Comparison of ENCODE assay signal across 1 cellular context in the genomic region with DNA sequence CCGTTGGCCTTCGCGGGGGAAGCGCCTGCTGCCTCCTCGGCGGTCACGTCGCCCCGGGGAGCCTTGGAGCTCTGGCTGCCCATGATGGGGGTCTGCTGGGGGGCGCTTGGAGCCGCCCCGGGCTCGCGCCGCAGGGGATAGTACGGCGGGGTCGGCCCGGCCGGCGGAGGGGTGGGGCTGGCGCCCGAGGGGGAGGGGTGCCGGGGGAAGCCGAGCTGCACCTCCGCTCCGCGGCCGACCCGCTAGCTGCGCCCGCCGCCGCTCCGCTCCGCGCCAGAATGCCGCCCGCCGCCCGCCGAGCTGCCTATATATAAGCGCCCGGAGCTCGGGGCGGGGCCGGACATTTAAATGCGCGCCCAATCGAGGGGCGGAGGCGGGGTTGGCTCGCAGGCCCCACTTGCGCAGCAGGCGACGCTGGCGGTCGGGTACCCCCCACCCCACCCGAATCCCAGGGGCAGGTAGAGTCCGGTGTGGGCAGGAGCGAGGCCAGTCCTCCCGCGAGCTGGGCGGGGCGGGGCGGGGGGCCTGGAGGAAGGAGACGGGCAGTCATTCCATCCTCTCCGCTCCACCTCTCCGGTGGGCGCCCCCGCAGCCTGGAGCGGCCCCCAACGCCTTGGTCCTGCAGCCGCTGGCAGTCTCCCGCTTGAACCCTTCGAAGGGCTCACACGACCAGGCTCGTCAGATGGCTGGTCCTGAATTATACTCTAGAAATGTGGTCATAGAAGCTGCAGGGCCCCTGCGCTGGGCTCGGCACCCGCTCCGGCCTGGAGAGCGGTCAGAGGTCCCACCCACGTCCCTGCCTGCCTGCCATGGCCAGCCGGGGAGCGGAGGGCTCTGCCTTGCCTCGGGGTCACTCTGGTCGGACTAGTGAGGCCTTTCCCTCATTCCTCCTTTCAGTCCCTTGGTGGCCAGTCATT.
TF ChIP-seq lines count a peak whose summit lies in the region.

A gene with protein sequence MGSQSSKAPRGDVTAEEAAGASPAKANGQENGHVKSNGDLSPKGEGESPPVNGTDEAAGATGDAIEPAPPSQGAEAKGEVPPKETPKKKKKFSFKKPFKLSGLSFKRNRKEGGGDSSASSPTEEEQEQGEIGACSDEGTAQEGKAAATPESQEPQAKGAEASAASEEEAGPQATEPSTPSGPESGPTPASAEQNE (minus strand): TSS at position 283 of the 917 bp plus-strand sequence. CDS start 200 bp downstream, at position 83.

TF ChIP-seq in HepG2, 621 proteins besides CTCF, POLR2A, EP300 and RAD21 (continued from another document and continues in another):
- TF ChIP-seq, protein P1, sequence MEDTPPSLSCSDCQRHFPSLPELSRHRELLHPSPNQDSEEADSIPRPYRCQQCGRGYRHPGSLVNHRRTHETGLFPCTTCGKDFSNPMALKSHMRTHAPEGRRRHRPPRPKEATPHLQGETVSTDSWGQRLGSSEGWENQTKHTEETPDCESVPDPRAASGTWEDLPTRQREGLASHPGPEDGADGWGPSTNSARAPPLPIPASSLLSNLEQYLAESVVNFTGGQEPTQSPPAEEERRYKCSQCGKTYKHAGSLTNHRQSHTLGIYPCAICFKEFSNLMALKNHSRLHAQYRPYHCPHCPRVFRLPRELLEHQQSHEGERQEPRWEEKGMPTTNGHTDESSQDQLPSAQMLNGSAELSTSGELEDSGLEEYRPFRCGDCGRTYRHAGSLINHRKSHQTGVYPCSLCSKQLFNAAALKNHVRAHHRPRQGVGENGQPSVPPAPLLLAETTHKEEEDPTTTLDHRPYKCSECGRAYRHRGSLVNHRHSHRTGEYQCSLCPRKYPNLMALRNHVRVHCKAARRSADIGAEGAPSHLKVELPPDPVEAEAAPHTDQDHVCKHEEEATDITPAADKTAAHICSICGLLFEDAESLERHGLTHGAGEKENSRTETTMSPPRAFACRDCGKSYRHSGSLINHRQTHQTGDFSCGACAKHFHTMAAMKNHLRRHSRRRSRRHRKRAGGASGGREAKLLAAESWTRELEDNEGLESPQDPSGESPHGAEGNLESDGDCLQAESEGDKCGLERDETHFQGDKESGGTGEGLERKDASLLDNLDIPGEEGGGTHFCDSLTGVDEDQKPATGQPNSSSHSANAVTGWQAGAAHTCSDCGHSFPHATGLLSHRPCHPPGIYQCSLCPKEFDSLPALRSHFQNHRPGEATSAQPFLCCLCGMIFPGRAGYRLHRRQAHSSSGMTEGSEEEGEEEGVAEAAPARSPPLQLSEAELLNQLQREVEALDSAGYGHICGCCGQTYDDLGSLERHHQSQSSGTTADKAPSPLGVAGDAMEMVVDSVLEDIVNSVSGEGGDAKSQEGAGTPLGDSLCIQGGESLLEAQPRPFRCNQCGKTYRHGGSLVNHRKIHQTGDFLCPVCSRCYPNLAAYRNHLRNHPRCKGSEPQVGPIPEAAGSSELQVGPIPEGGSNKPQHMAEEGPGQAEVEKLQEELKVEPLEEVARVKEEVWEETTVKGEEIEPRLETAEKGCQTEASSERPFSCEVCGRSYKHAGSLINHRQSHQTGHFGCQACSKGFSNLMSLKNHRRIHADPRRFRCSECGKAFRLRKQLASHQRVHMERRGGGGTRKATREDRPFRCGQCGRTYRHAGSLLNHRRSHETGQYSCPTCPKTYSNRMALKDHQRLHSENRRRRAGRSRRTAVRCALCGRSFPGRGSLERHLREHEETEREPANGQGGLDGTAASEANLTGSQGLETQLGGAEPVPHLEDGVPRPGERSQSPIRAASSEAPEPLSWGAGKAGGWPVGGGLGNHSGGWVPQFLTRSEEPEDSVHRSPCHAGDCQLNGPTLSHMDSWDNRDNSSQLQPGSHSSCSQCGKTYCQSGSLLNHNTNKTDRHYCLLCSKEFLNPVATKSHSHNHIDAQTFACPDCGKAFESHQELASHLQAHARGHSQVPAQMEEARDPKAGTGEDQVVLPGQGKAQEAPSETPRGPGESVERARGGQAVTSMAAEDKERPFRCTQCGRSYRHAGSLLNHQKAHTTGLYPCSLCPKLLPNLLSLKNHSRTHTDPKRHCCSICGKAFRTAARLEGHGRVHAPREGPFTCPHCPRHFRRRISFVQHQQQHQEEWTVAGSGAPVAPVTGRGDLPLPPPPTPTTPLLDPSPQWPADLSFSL (CRISPR knock-in tag; IDR thresholded peaks at IDR 0.05): no peak
- TF ChIP-seq, protein P2, sequence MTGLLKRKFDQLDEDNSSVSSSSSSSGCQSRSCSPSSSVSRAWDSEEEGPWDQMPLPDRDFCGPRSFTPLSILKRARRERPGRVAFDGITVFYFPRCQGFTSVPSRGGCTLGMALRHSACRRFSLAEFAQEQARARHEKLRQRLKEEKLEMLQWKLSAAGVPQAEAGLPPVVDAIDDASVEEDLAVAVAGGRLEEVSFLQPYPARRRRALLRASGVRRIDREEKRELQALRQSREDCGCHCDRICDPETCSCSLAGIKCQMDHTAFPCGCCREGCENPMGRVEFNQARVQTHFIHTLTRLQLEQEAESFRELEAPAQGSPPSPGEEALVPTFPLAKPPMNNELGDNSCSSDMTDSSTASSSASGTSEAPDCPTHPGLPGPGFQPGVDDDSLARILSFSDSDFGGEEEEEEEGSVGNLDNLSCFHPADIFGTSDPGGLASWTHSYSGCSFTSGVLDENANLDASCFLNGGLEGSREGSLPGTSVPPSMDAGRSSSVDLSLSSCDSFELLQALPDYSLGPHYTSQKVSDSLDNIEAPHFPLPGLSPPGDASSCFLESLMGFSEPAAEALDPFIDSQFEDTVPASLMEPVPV (CRISPR knock-in tag; IDR thresholded peaks at IDR 0.05): no peak
- TF ChIP-seq JDP2 (CRISPR knock-in tag; IDR thresholded peaks at IDR 0.05; ENCODE audit: borderline replicate concordance) (no peak; the same call in 1 of the 2 replicates), PHF20 (CRISPR knock-in tag; IDR thresholded peaks at IDR 0.05) (no peak), NR2F1 (CRISPR knock-in tag; IDR thresholded peaks at IDR 0.05) (no peak), ZNF569 (CRISPR knock-in tag; IDR thresholded peaks at IDR 0.05; ENCODE audit: borderline replicate concordance) (no peak), ZNF589 (CRISPR knock-in tag; conservative IDR thresholded peaks at IDR 0.05) (no peak), ZNF12 (CRISPR knock-in tag; IDR thresholded peaks at IDR 0.05) (no peak), AKAP8 (CRISPR knock-in tag; IDR thresholded peaks at IDR 0.05) (no peak; the same call in 1 of the 2 replicates), ONECUT2 (CRISPR knock-in tag; IDR thresholded peaks at IDR 0.05) (no peak), ZNF337 (CRISPR knock-in tag; IDR thresholded peaks at IDR 0.05; ENCODE audit: borderline replicate concordance, low read depth) (no peak), ZNF180 (CRISPR knock-in tag; IDR thresholded peaks at IDR 0.05; ENCODE audit: borderline replicate concordance, low read depth) (no peak), ZNF557 (CRISPR knock-in tag; IDR thresholded peaks at IDR 0.05) (no peak), NFIC (IDR thresholded peaks at IDR 0.05; ENCODE audit: low read length) (no peak), HDAC1 (CRISPR knock-in tag; IDR thresholded peaks at IDR 0.05) (peak; percentile 63), ZNF317 (CRISPR knock-in tag; IDR thresholded peaks at IDR 0.05) (0 out of 2 replicates have a peak, but pooled peaks have one; percentile 44), ZNF496 (CRISPR knock-in tag; IDR thresholded peaks at IDR 0.05; ENCODE audit: insufficient replicate concordance) (no peak), ZNF367 (CRISPR knock-in tag; IDR thresholded peaks at IDR 0.05; ENCODE audit: borderline replicate concordance) (peak; percentile 98; the same call in 1 of the 2 replicates), U2AF1 (optimal IDR thresholded peaks at IDR 0.05; ENCODE audit: low read depth, low read length) (no peak), TCF7L2 (IDR thresholded peaks at IDR 0.05; ENCODE audit: low read depth, low read length) (no peak), FOSL1 (CRISPR knock-in tag; IDR thresholded peaks at IDR 0.05; ENCODE audit: borderline replicate concordance) (no peak)
- TF ChIP-seq, protein P3, sequence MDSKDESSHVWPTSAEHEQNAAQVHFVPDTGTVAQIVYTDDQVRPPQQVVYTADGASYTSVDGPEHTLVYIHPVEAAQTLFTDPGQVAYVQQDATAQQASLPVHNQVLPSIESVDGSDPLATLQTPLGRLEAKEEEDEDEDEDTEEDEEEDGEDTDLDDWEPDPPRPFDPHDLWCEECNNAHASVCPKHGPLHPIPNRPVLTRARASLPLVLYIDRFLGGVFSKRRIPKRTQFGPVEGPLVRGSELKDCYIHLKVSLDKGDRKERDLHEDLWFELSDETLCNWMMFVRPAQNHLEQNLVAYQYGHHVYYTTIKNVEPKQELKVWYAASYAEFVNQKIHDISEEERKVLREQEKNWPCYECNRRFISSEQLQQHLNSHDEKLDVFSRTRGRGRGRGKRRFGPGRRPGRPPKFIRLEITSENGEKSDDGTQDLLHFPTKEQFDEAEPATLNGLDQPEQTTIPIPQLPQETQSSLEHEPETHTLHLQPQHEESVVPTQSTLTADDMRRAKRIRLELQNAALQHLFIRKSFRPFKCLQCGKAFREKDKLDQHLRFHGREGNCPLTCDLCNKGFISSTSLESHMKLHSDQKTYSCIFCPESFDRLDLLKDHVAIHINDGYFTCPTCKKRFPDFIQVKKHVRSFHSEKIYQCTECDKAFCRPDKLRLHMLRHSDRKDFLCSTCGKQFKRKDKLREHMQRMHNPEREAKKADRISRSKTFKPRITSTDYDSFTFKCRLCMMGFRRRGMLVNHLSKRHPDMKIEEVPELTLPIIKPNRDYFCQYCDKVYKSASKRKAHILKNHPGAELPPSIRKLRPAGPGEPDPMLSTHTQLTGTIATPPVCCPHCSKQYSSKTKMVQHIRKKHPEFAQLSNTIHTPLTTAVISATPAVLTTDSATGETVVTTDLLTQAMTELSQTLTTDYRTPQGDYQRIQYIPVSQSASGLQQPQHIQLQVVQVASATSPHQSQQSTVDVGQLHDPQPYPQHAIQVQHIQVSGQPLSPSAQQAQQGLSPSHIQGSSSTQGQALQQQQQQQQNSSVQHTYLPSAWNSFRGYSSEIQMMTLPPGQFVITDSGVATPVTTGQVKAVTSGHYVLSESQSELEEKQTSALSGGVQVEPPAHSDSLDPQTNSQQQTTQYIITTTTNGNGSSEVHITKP (CRISPR knock-in tag; IDR thresholded peaks at IDR 0.05; ENCODE audit: low read depth): 0 out of 2 replicates have a peak, but pooled peaks have one; percentile 4
- TF ChIP-seq, protein P4, sequence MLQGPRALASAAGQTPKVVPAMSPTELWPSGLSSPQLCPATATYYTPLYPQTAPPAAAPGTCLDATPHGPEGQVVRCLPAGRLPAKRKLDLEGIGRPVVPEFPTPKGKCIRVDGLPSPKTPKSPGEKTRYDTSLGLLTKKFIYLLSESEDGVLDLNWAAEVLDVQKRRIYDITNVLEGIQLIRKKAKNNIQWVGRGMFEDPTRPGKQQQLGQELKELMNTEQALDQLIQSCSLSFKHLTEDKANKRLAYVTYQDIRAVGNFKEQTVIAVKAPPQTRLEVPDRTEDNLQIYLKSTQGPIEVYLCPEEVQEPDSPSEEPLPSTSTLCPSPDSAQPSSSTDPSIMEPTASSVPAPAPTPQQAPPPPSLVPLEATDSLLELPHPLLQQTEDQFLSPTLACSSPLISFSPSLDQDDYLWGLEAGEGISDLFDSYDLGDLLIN (CRISPR knock-in tag; IDR thresholded peaks at IDR 0.05; ENCODE audit: borderline replicate concordance): 0 out of 2 replicates have a peak, but pooled peaks have one; percentile 18
- TF ChIP-seq, protein P5, sequence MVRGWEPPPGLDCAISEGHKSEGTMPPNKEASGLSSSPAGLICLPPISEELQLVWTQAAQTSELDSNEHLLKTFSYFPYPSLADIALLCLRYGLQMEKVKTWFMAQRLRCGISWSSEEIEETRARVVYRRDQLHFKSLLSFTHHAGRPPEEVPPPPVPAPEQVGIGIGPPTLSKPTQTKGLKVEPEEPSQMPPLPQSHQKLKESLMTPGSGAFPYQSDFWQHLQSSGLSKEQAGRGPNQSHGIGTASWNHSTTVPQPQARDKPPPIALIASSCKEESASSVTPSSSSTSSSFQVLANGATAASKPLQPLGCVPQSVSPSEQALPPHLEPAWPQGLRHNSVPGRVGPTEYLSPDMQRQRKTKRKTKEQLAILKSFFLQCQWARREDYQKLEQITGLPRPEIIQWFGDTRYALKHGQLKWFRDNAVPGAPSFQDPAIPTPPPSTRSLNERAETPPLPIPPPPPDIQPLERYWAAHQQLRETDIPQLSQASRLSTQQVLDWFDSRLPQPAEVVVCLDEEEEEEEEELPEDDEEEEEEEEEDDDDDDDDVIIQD (CRISPR knock-in tag; IDR thresholded peaks at IDR 0.05; ENCODE audit: low read depth): no peak
- TF ChIP-seq, protein P6, sequence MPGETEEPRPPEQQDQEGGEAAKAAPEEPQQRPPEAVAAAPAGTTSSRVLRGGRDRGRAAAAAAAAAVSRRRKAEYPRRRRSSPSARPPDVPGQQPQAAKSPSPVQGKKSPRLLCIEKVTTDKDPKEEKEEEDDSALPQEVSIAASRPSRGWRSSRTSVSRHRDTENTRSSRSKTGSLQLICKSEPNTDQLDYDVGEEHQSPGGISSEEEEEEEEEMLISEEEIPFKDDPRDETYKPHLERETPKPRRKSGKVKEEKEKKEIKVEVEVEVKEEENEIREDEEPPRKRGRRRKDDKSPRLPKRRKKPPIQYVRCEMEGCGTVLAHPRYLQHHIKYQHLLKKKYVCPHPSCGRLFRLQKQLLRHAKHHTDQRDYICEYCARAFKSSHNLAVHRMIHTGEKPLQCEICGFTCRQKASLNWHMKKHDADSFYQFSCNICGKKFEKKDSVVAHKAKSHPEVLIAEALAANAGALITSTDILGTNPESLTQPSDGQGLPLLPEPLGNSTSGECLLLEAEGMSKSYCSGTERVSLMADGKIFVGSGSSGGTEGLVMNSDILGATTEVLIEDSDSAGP (CRISPR knock-in tag; IDR thresholded peaks at IDR 0.05; ENCODE audit: borderline replicate concordance): peak; percentile 61; the same call in 1 of the 2 replicates
- TF ChIP-seq, protein P7, sequence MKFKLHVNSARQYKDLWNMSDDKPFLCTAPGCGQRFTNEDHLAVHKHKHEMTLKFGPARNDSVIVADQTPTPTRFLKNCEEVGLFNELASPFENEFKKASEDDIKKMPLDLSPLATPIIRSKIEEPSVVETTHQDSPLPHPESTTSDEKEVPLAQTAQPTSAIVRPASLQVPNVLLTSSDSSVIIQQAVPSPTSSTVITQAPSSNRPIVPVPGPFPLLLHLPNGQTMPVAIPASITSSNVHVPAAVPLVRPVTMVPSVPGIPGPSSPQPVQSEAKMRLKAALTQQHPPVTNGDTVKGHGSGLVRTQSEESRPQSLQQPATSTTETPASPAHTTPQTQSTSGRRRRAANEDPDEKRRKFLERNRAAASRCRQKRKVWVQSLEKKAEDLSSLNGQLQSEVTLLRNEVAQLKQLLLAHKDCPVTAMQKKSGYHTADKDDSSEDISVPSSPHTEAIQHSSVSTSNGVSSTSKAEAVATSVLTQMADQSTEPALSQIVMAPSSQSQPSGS (CRISPR knock-in tag; IDR thresholded peaks at IDR 0.05): no peak
